13 cellular contexts compared by ENCODE assay signal in genomic region chr4:74283614-74284013, GRCh38. TPM values are rescaled to one million over a fixed set of nuclear protein-coding genes. Genes with fewer than 3 reads are reported as not detected.
DNase-seq lines count a peak whose midpoint lies in the region; ATAC-seq and TF ChIP-seq lines count a peak whose summit lies in the region.
"Had no signal": no experiment of that assay in that cellular context is flagged by ENCODE, and none has a peak within 500 bp of the region (broad histone marks: within the 10 kb centered on the region; RNA-seq: fewer than 3 reads in every experiment).

No MANE protein-coding gene starts in this region.

- peak; percentile 84 for DNase-seq in A172 (ENCODE audit: low spot score)
- DNase-seq in HFF-Myc (ENCODE audit: extremely low read depth, low read depth): peak; percentile 39
- DNase-seq in fibroblast of pulmonary artery (ENCODE audit: low read depth): peak; percentile 30
- DNase-seq in stimulated activated naive CD8-positive, alpha-beta T cell treated with anti-CD3 and anti-CD28 coated beads, Interleukin-15, amount 100 ng/mL, for 72 hours: no peak
- no peak for DNase-seq in NCI-H748 (lab: John Stamatoyannopoulos, UW; ENCODE audit: unreplicated experiment)
- DNase-seq: activated T-cell treated with anti-CD3 and anti-CD28 coated beads, Interleukin-2, amount 50 U/mL, for 72 hours had no signal

- H3K9me3 Mint-ChIP-seq in stimulated activated naive CD8-positive, alpha-beta T cell treated with anti-CD3 and anti-CD28 coated beads, Interleukin-15, amount 100 ng/mL, for 72 hours: no peaks in the 10 kb centered on the region
- H3K9me3 Mint-ChIP-seq: activated T-cell treated with anti-CD3 and anti-CD28 coated beads, Interleukin-2, amount 50 U/mL, for 72 hours; stimulated activated naive CD8-positive, alpha-beta T cell treated with anti-CD3 and anti-CD28 coated beads, Interleukin-15, Interleukin-2, amounts not matched to agents 100 ng/mL and 50 ng/mL, for 24 hours had no signal

- TF ChIP-seq CTCF in HFF-Myc (IDR thresholded peaks at IDR 0.05; ENCODE audit: low read depth, low read length, missing control alignments): no peak
- TF ChIP-seq CTCF in VCaP (conservative IDR thresholded peaks at IDR 0.05): no peak
- no peak for TF ChIP-seq CTCF in fibroblast of pulmonary artery (IDR thresholded peaks at IDR 0.05; ENCODE audit: low read length, missing control alignments)

- H3K4me3 Mint-ChIP-seq in stimulated activated naive CD8-positive, alpha-beta T cell treated with anti-CD3 and anti-CD28 coated beads, Interleukin-15, amount 100 ng/mL, for 72 hours: no peak overlapping the region
- H3K4me3 Mint-ChIP-seq: activated T-cell treated with anti-CD3 and anti-CD28 coated beads, Interleukin-2, amount 50 U/mL, for 72 hours; IgD-negative memory B cell; stimulated activated naive CD8-positive, alpha-beta T cell treated with anti-CD3 and anti-CD28 coated beads, Interleukin-15, Interleukin-2, amounts not matched to agents 100 ng/mL and 50 ng/mL, for 24 hours had no signal

- H3K4me1 Mint-ChIP-seq in stimulated activated naive CD8-positive, alpha-beta T cell treated with anti-CD3 and anti-CD28 coated beads, Interleukin-15, amount 100 ng/mL, for 72 hours: no peaks in the 10 kb centered on the region
- H3K4me1 Mint-ChIP-seq: IgD-negative memory B cell had no signal

- H3K27ac ChIP-seq in VCaP: peak overlapping the region; percentile 46

- H3K27ac Mint-ChIP-seq in stimulated activated naive CD8-positive, alpha-beta T cell treated with anti-CD3 and anti-CD28 coated beads, Interleukin-15, amount 100 ng/mL, for 72 hours: no peak overlapping the region
- H3K27ac Mint-ChIP-seq: activated T-cell treated with anti-CD3 and anti-CD28 coated beads, Interleukin-2, amount 50 U/mL, for 72 hours; IgD-negative memory B cell; stimulated activated naive CD8-positive, alpha-beta T cell treated with anti-CD3 and anti-CD28 coated beads, Interleukin-15, Interleukin-2, amounts not matched to agents 100 ng/mL and 50 ng/mL, for 24 hours had no signal

- ATAC-seq in stimulated activated naive CD8-positive, alpha-beta T cell treated with anti-CD3 and anti-CD28 coated beads, Interleukin-15, amount 100 ng/mL, for 72 hours: no peak
- ATAC-seq in GM18909 (IDR thresholded peaks at IDR 0.05; ENCODE audit: poor library complexity, unreplicated experiment) (no peak), GM19463 (IDR thresholded peaks at IDR 0.05; ENCODE audit: unreplicated experiment) (no peak)
- ATAC-seq: activated CD4-positive, CD25-positive, alpha-beta regulatory T cell treated with anti-CD3 and anti-CD28 coated beads, Interleukin-2, amount 50 U/mL, for 24 hours; activated T-cell treated with anti-CD3 and anti-CD28 coated beads, Interleukin-2, amount 50 U/mL, for 72 hours had no signal

- H3K4me3 ChIP-seq in HFF-Myc (replicated peaks; ENCODE audit: low read depth, low read length) (no peak overlapping the region), fibroblast of pulmonary artery (replicated peaks; ENCODE audit: low read depth, low read length) (no peak overlapping the region)

- H3K27me3 Mint-ChIP-seq in stimulated activated naive CD8-positive, alpha-beta T cell treated with anti-CD3 and anti-CD28 coated beads, Interleukin-15, amount 100 ng/mL, for 72 hours: no peaks in the 10 kb centered on the region
- H3K27me3 Mint-ChIP-seq: IgD-negative memory B cell; stimulated activated naive CD8-positive, alpha-beta T cell treated with anti-CD3 and anti-CD28 coated beads, Interleukin-15, Interleukin-2, amounts not matched to agents 100 ng/mL and 50 ng/mL, for 24 hours had no signal

RNA-seq across cellular contexts. Expression of gene EPGN, which starts 24.7 kb away (rescaled TPM):
- not detected in 2 replicates for total RNA-seq in A172 (2014; rRNA removed; shearing (Covaris generic))
- total RNA-seq: G401 had no signal

Comparison
In these comparisons a context has a peak if more than half of its experiments do, and no peak if none do; other contexts are left out.
1. DNase-seq: peak in A172 (single experiment), HFF-Myc (single experiment) and fibroblast of pulmonary artery (single experiment); none in stimulated activated naive CD8-positive, alpha-beta T cell treated with anti-CD3 and anti-CD28 coated beads, Interleukin-15, amount 100 ng/mL, for 72 hours (0 of 2) and NCI-H748 (single experiment).